ENCODE assay signal across 1 cellular context in genomic region chr20:44428174-44429016, GRCh38.
TF ChIP-seq lines count a peak whose summit lies in the region.

No MANE protein-coding gene starts in this region.

TF ChIP-seq in HepG2, 621 proteins besides CTCF, POLR2A, EP300 and RAD21 (continued from another document and continues in another):
- TF ChIP-seq FOXP4 (CRISPR knock-in tag; IDR thresholded peaks at IDR 0.05), result peak; percentile 92
- TF ChIP-seq SCMH1 (CRISPR knock-in tag; IDR thresholded peaks at IDR 0.05; ENCODE audit: borderline replicate concordance), result no peak
- TF ChIP-seq HBP1 (CRISPR knock-in tag; IDR thresholded peaks at IDR 0.05; ENCODE audit: low read depth), result no peak
- TF ChIP-seq THAP7 (CRISPR knock-in tag; IDR thresholded peaks at IDR 0.05), result 0 out of 2 replicates have a peak, but pooled peaks have one; percentile 64
- peak; percentile 88 for TF ChIP-seq KDM4B (CRISPR knock-in tag; IDR thresholded peaks at IDR 0.05)
- peak; percentile 85 for TF ChIP-seq SIX4 (CRISPR knock-in tag; IDR thresholded peaks at IDR 0.05)
- TF ChIP-seq ZNF674 (CRISPR knock-in tag; IDR thresholded peaks at IDR 0.05; ENCODE audit: low read depth), result 0 out of 2 replicates have a peak, but pooled peaks have one; percentile 32
- TF ChIP-seq ZFP62 (CRISPR knock-in tag; IDR thresholded peaks at IDR 0.05), result no peak
- TF ChIP-seq HDAC1 (CRISPR knock-in tag; IDR thresholded peaks at IDR 0.05), result peak; percentile 81
- TF ChIP-seq ZNF362 (CRISPR knock-in tag; IDR thresholded peaks at IDR 0.05; ENCODE audit: borderline replicate concordance), result 0 out of 2 replicates have a peak, but pooled peaks have one; percentile 18
- no peak for TF ChIP-seq HNRNPH1 (optimal IDR thresholded peaks at IDR 0.05; ENCODE audit: low read depth, low read length)
- peak; percentile 48; the same call in 1 of the 2 replicates for TF ChIP-seq ZNF143 (CRISPR knock-in tag; IDR thresholded peaks at IDR 0.05)
- TF ChIP-seq ZHX1 (CRISPR knock-in tag; IDR thresholded peaks at IDR 0.05; ENCODE audit: low read depth), result peak; percentile 74; the same call in 1 of the 2 replicates
- no peak for TF ChIP-seq RAD51 (IDR thresholded peaks at IDR 0.05; ENCODE audit: borderline replicate concordance)
- no peak for TF ChIP-seq ZNF329 (CRISPR knock-in tag; IDR thresholded peaks at IDR 0.05; ENCODE audit: low read depth)
- TF ChIP-seq PITX1 (CRISPR knock-in tag; IDR thresholded peaks at IDR 0.05), result peak; percentile 93
- TF ChIP-seq RCOR2 (CRISPR knock-in tag; IDR thresholded peaks at IDR 0.05), result peak; percentile 99
- 0 out of 2 replicates have a peak, but pooled peaks have one; percentile 45 for TF ChIP-seq GABPB1 (CRISPR knock-in tag; IDR thresholded peaks at IDR 0.05)
- TF ChIP-seq ZFX (CRISPR knock-in tag; IDR thresholded peaks at IDR 0.05; ENCODE audit: low read depth), result peak; percentile 62
- TF ChIP-seq ZNF549 (CRISPR knock-in tag; IDR thresholded peaks at IDR 0.05), result no peak
- TF ChIP-seq HINFP (CRISPR knock-in tag; IDR thresholded peaks at IDR 0.05; ENCODE audit: low read depth), result 0 out of 2 replicates have a peak, but pooled peaks have one; percentile 71
- TF ChIP-seq KDM6A (CRISPR knock-in tag; IDR thresholded peaks at IDR 0.05; ENCODE audit: low read depth), result no peak
- peak; percentile 76 for TF ChIP-seq AGO2 (optimal IDR thresholded peaks at IDR 0.05; ENCODE audit: low read depth, low read length)
- TF ChIP-seq ZNF24 (IDR thresholded peaks at IDR 0.05), result peak; percentile 12; the same call in 1 of the 2 replicates
- TF ChIP-seq ZNF546 (CRISPR knock-in tag; conservative IDR thresholded peaks at IDR 0.05), result no peak
- TF ChIP-seq RNF219 (CRISPR knock-in tag; IDR thresholded peaks at IDR 0.05), result no peak
- no peak for TF ChIP-seq REL (CRISPR knock-in tag; conservative IDR thresholded peaks at IDR 0.05)
- no peak for TF ChIP-seq ZNF253 (CRISPR knock-in tag; IDR thresholded peaks at IDR 0.05; ENCODE audit: borderline replicate concordance)
- peak; percentile 99 for TF ChIP-seq ARID5B (CRISPR knock-in tag; IDR thresholded peaks at IDR 0.05)
- TF ChIP-seq ZNF12 (CRISPR knock-in tag; IDR thresholded peaks at IDR 0.05), result peak; percentile 78; the same call in 1 of the 2 replicates
- peak; percentile 68; the same call in 1 of the 2 replicates for TF ChIP-seq SMC3 (IDR thresholded peaks at IDR 0.05; ENCODE audit: low read length)
- peak; percentile 72; the same call in 1 of the 2 replicates for TF ChIP-seq KLF6 (CRISPR knock-in tag; IDR thresholded peaks at IDR 0.05)
- peak; percentile 73; the same call in 1 of the 2 replicates for TF ChIP-seq HNF4G (IDR thresholded peaks at IDR 0.05; ENCODE audit: borderline replicate concordance, low read depth, low read length)
- peak; percentile 17; the same call in 1 of the 2 replicates for TF ChIP-seq HNF4G (CRISPR knock-in tag; IDR thresholded peaks at IDR 0.05; ENCODE audit: borderline replicate concordance, low read depth)
- peak; percentile 57; the same call in 1 of the 2 replicates for TF ChIP-seq ONECUT2 (CRISPR knock-in tag; IDR thresholded peaks at IDR 0.05)
- no peak for TF ChIP-seq CBX2 (IDR thresholded peaks at IDR 0.05; ENCODE audit: low read depth, low read length)
- TF ChIP-seq CBX2 (CRISPR knock-in tag; IDR thresholded peaks at IDR 0.05; ENCODE audit: low read depth), result no peak
- 0 out of 2 replicates have a peak, but pooled peaks have one; percentile 36 for TF ChIP-seq HOXA5 (CRISPR knock-in tag; IDR thresholded peaks at IDR 0.05)
- TF ChIP-seq ZNF788 (CRISPR knock-in tag; IDR thresholded peaks at IDR 0.05; ENCODE audit: borderline replicate concordance), result peak; percentile 54; the same call in 1 of the 2 replicates
- no peak for TF ChIP-seq CC2D1A (CRISPR knock-in tag; IDR thresholded peaks at IDR 0.05)
- TF ChIP-seq CREM (IDR thresholded peaks at IDR 0.05), result peak; percentile 74; the same call in 1 of the 2 replicates
- no peak for TF ChIP-seq CREM (CRISPR knock-in tag; IDR thresholded peaks at IDR 0.05)
- TF ChIP-seq ZNF124 (CRISPR knock-in tag; IDR thresholded peaks at IDR 0.05), result peak; percentile 99
- TF ChIP-seq ZNF75D (CRISPR knock-in tag; IDR thresholded peaks at IDR 0.05; ENCODE audit: borderline replicate concordance), result no peak
- no peak for TF ChIP-seq ZNF451 (CRISPR knock-in tag; IDR thresholded peaks at IDR 0.05)
- peak; percentile 85; the same call in 1 of the 2 replicates for TF ChIP-seq SNAPC2 (CRISPR knock-in tag; IDR thresholded peaks at IDR 0.05)
- TF ChIP-seq PPARG (CRISPR knock-in tag; conservative IDR thresholded peaks at IDR 0.05), result peak; percentile 85
- TF ChIP-seq PREB (CRISPR knock-in tag; IDR thresholded peaks at IDR 0.05), result no peak
